13 cellular contexts compared by ENCODE assay signal in the genomic region with DNA sequence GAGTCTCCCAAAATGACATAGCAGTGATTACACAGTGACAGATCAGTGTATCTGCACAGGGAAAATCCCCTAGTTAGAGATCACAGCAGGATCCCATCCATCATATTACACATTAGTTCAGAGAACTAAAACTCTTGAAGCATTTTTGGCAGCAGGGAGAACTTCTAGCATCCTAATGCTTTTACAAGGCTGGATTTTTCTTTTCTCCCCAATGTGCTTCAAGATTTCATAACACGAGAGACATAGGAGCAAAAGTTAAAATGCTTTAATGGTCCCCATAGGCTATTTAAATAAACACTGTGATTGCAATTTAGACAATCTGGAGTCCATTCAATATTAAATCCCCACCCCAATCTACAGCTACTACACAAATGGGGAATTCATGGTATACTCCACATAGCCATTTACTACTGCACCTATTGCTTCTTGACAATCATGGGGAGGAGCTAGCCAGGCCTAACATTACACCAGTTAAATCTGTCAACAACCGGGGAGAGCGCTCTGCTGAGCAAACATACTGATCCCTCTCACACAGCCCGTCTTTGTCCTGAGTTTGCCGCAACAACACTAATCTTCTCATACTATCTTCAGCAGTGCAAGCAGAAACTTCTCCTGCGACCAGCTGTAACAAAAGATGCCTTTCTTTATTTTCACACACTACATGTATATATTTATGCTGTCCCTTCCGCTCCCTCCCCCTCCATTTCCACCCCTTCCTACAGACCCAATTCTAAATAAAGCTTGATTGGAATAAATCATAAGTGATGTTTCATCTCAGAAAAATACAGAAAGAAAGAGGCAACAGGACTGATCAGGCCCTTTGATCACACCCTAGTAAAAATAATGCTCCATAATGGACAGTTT.
A peak's percentile ranks its signal among the peaks of the same experiment; 100 is the strongest.
DNase-seq lines count a peak whose midpoint lies in the region; ATAC-seq and TF ChIP-seq lines count a peak whose summit lies in the region.
"Had no signal": no experiment of that assay in that cellular context is flagged by ENCODE, and none has a peak within 500 bp of the region (broad histone marks: within the 10 kb centered on the region; RNA-seq: fewer than 3 reads in every experiment).

No MANE protein-coding gene starts in this region.

- H3K27ac ChIP-seq in neuronal stem cell (replicated peaks; ENCODE audit: low read length): no peak overlapping the region
- no peak overlapping the region for H3K27ac ChIP-seq in brain microvascular endothelial cell

- H3K4me3 ChIP-seq in epithelial cell of esophagus (ENCODE audit: low read length) (no peak overlapping the region), neuronal stem cell (ENCODE audit: low read length in 2 of 2) (no peak overlapping the region), brain microvascular endothelial cell (ENCODE audit: low read depth, low read length) (no peak overlapping the region)

- no peaks in the 10 kb centered on the region for H3K9me3 ChIP-seq in neuronal stem cell (replicated peaks in 1 of 2; ENCODE audit: control insufficient read depth in 2 of 2, insufficient read depth in 1 of 2, low read depth in 1 of 2, low read length in 2 of 2)

- H3K23ac ChIP-seq in neuronal stem cell (ENCODE audit: low read depth, low read length, poor library complexity): no peak overlapping the region

- H3K4me2 ChIP-seq in neuronal stem cell (ENCODE audit: insufficient read depth, low read length, poor library complexity, severe bottlenecking): no peak overlapping the region

- H3K36me3 ChIP-seq in neuronal stem cell (replicated peaks in 1 of 2; ENCODE audit: control insufficient read depth in 2 of 2, insufficient read depth in 2 of 2, low read length in 2 of 2) (no peaks in the 10 kb centered on the region), brain microvascular endothelial cell (replicated peaks) (no peaks in the 10 kb centered on the region)

- H3K79me1 ChIP-seq in neuronal stem cell (ENCODE audit: low read depth, low read length): no peaks in the 10 kb centered on the region

- peaks cover 0 to 4% (median 0%) of the 10 kb centered on the region in 6 donors for H3K9me3 Mint-ChIP-seq in immature natural killer cell
- H3K9me3 Mint-ChIP-seq: T-helper 1 cell treated with Interleukin-12 subunit alpha and Interleukin-12 subunit beta and Interleukin-4 antibody, amounts not matched to agents 30 μg/mL and 1 μg/mL, for 36 hours had no signal

- H3K27ac Mint-ChIP-seq in immature natural killer cell: no peak overlapping the region
- H3K27ac Mint-ChIP-seq: naive thymus-derived CD4-positive, alpha-beta T cell; T-helper 1 cell treated with Interleukin-12 subunit alpha and Interleukin-12 subunit beta and Interleukin-4 antibody, amounts not matched to agents 30 μg/mL and 1 μg/mL, for 36 hours had no signal

- H3K4ac ChIP-seq in neuronal stem cell (ENCODE audit: low read length): no peak overlapping the region

- no peak overlapping the region for H3K9ac ChIP-seq in neuronal stem cell (ENCODE audit: low read depth, low read length, poor library complexity)

- peaks cover 0 to 2% (median 0%) of the 10 kb centered on the region in 3 donors for H3K27me3 Mint-ChIP-seq in immature natural killer cell (ENCODE audit: low read depth in 3 of 3)
- H3K27me3 Mint-ChIP-seq: naive thymus-derived CD4-positive, alpha-beta T cell had no signal

- no peak overlapping the region for H3K4me3 Mint-ChIP-seq in immature natural killer cell
- H3K4me3 Mint-ChIP-seq: naive thymus-derived CD4-positive, alpha-beta T cell; T-helper 1 cell treated with Interleukin-12 subunit alpha and Interleukin-12 subunit beta and Interleukin-4 antibody, amounts not matched to agents 30 μg/mL and 1 μg/mL, for 36 hours had no signal

- H3K4me1 Mint-ChIP-seq in immature natural killer cell: no peaks in the 10 kb centered on the region
- H3K4me1 Mint-ChIP-seq: naive thymus-derived CD4-positive, alpha-beta T cell had no signal

- in situ Hi-C loops in brain microvascular endothelial cell (cut with HindIII; ENCODE audit: low pct_ligation_motif_present, low sequenced_read_pairs): no loop called here

- no peaks in the 10 kb centered on the region for H3K36me3 Mint-ChIP-seq in immature natural killer cell
- H3K36me3 Mint-ChIP-seq: naive thymus-derived CD4-positive, alpha-beta T cell had no signal

- peak; percentile 61 for DNase-seq in HuH-7.5 (ENCODE audit: low spot score)
- DNase-seq in NCI-H460 (ENCODE audit: extremely low read depth, low read depth): peak; percentile 44
- DNase-seq in epithelial cell of esophagus (ENCODE audit: low read depth): peak; percentile 48
- DNase-seq in neuronal stem cell (ENCODE audit: low spot score): peak; percentile 30
- DNase-seq in brain microvascular endothelial cell: no peak
- DNase-seq in immature natural killer cell: no peak
- DNase-seq: activated T-cell treated with anti-CD3 and anti-CD28 coated beads for 4 hours; EL; naive thymus-derived CD4-positive, alpha-beta T cell; NCI-H1105 treated with DMSO at 0.1 percent for 48 hours had no signal

- no peak overlapping the region for H4K8ac ChIP-seq in neuronal stem cell (ENCODE audit: low read depth, low read length)

- H3K14ac ChIP-seq in neuronal stem cell (ENCODE audit: low read length): no peak overlapping the region

- H2BK120ac ChIP-seq in neuronal stem cell (ENCODE audit: low read depth, low read length): no peak overlapping the region

- no peak for ATAC-seq in GM21786 (IDR thresholded peaks at IDR 0.05; ENCODE audit: unreplicated experiment)
- no peak for ATAC-seq in GM21526 (IDR thresholded peaks at IDR 0.05; ENCODE audit: low FRiP score, unreplicated experiment)
- ATAC-seq: naive thymus-derived CD4-positive, alpha-beta T cell had no signal

- H2AK5ac ChIP-seq in neuronal stem cell (ENCODE audit: low read depth, low read length): no peak overlapping the region

- WGBS in neuronal stem cell (ENCODE audit: extremely low coverage in 2 of 2, insufficient read length in 2 of 2, insufficient replicate concordance in 1 of 2), 2 donors: no CpG with 5 or more reads among the region's 7 CpGs

- H2BK5ac ChIP-seq in neuronal stem cell (ENCODE audit: low read length): no peak overlapping the region

- H3K4me1 ChIP-seq in neuronal stem cell (ENCODE audit: control insufficient read depth in 2 of 2, insufficient read depth in 1 of 2, low read depth in 1 of 2, low read length in 2 of 2): peaks cover 5 to 7% of the 10 kb centered on the region in 2 donors

- H2BK12ac ChIP-seq in neuronal stem cell (ENCODE audit: low read length): no peak overlapping the region

- H3K27me3 ChIP-seq in neuronal stem cell (ENCODE audit: control insufficient read depth in 3 of 3, insufficient read depth in 3 of 3, low read depth in 1 of 3, low read length in 3 of 3): no peaks in the 10 kb centered on the region
- no peaks in the 10 kb centered on the region for H3K27me3 ChIP-seq in brain microvascular endothelial cell (replicated peaks)

- TF ChIP-seq CTCF in epithelial cell of esophagus (IDR thresholded peaks at IDR 0.05; ENCODE audit: insufficient read depth, low read depth, low read length, missing control alignments) (no peak), brain microvascular endothelial cell (IDR thresholded peaks at IDR 0.05; ENCODE audit: low read depth, low read length, missing control alignments) (no peak)

- H3K18ac ChIP-seq in neuronal stem cell (ENCODE audit: low read length): no peak overlapping the region

- H4K91ac ChIP-seq in neuronal stem cell (ENCODE audit: low read depth, low read length, poor library complexity): no peak overlapping the region

- H2AFZ ChIP-seq in neuronal stem cell (ENCODE audit: low read length): no peak overlapping the region

- no peak overlapping the region for H2BK15ac ChIP-seq in neuronal stem cell (ENCODE audit: low read length)

Comparison
In these comparisons a context has a peak if more than half of its experiments do, and no peak if none do; other contexts are left out.
1. DNase-seq: peak in HuH-7.5 (single experiment), NCI-H460 (single experiment), epithelial cell of esophagus (single experiment) and neuronal stem cell (single experiment); none in brain microvascular endothelial cell (single experiment) and immature natural killer cell (0 of 3).